In genomic region chrX:20139966-20140365, GRCh38 we compare ENCODE assay signal across 8 cellular contexts. TPM values are rescaled to one million over a fixed set of nuclear protein-coding genes. Genes with fewer than 3 reads are reported as not detected.
DNase-seq lines count a peak whose midpoint lies in the region; ATAC-seq and TF ChIP-seq lines count a peak whose summit lies in the region.

No MANE protein-coding gene starts in this region.

- peak overlapping the region; percentile 88 for H3K4me2 ChIP-seq in Karpas-422 (ENCODE audit: low read depth, low read length, poor library complexity, severe bottlenecking)

- H3K36me3 Mint-ChIP-seq in natural killer cell treated with Interleukin-12 subunit alpha and Interleukin-12 subunit beta and Interleukin-15 and Interleukin-18, amount 100 ng/mL, for 72 hours, result peaks cover 12% of the 10 kb centered on the region

- POLR2A ChIA-PET in BJ (lab: Charles Lee), result no interaction called here

- H3K9me3 Mint-ChIP-seq in natural killer cell treated with Interleukin-12 subunit alpha and Interleukin-12 subunit beta and Interleukin-15 and Interleukin-18, amount 100 ng/mL, for 72 hours, result no peaks in the 10 kb centered on the region

- no peaks in the 10 kb centered on the region for H3K27me3 Mint-ChIP-seq in natural killer cell treated with Interleukin-12 subunit alpha and Interleukin-12 subunit beta and Interleukin-15 and Interleukin-18, amount 100 ng/mL, for 72 hours

- TF ChIP-seq CTCF in BJ (IDR thresholded peaks at IDR 0.05; ENCODE audit: insufficient read depth, low read depth, low read length) (no peak), choroid plexus epithelial cell (conservative IDR thresholded peaks at IDR 0.05; ENCODE audit: low read depth, low read length) (no peak)

- peak overlapping the region; percentile 87 for H3K4me3 Mint-ChIP-seq in natural killer cell treated with Interleukin-12 subunit alpha and Interleukin-12 subunit beta and Interleukin-15 and Interleukin-18, amount 100 ng/mL, for 72 hours

- no peaks in the 10 kb centered on the region for H3K9me3 ChIP-seq in Karpas-422 (ENCODE audit: low read length)

- peaks cover 59% of the 10 kb centered on the region for H3K79me2 ChIP-seq in Karpas-422 (ENCODE audit: low read length)

- H3K27ac ChIP-seq in Karpas-422 (ENCODE audit: low read length), result 0 out of 2 replicates have a peak overlapping the region, but pooled peaks have one; percentile 8

- H3K4me3 ChIP-seq in BJ (ENCODE audit: low read depth, low read length), result peak overlapping the region; percentile 76
- peak overlapping the region; percentile 94 for H3K4me3 ChIP-seq in Karpas-422 (ENCODE audit: low read length)
- peak overlapping the region; percentile 76 for H3K4me3 ChIP-seq in choroid plexus epithelial cell (ENCODE audit: low read depth, low read length)

- DNase-seq in BJ (ENCODE audit: low read depth) (peak; percentile 39), Karpas-422 (no peak), choroid plexus epithelial cell (ENCODE audit: low read depth) (peak; percentile 26), SW 1271 (lab: John Stamatoyannopoulos, UW) (no peak), NCI-H2227 treated with DMSO at 0.1 percent for 48 hours (lab: John Stamatoyannopoulos, UW) (no peak)
- no peak for DNase-seq in natural killer cell treated with Interleukin-12 subunit alpha and Interleukin-12 subunit beta and Interleukin-15 and Interleukin-18, amount 100 ng/mL, for 72 hours (ENCODE audit: low spot score)

- H2AFZ ChIP-seq in Karpas-422 (ENCODE audit: low read length), result no peak overlapping the region

- H3K4me1 Mint-ChIP-seq in natural killer cell treated with Interleukin-12 subunit alpha and Interleukin-12 subunit beta and Interleukin-15 and Interleukin-18, amount 100 ng/mL, for 72 hours (ENCODE audit: low read depth in 2 of 2), result peaks cover 36% of the 10 kb centered on the region in 2 donors

- H3K9me2 ChIP-seq in Karpas-422 (replicated peaks; ENCODE audit: insufficient read depth, low read length), result no peaks in the 10 kb centered on the region

- CTCF ChIA-PET in BJ (lab: Yijun Ruan, JAX), result no interaction called here

- peak overlapping the region; percentile 94 for H3K9ac ChIP-seq in Karpas-422 (ENCODE audit: low read length)

- peaks cover 25% of the 10 kb centered on the region for H3K4me1 ChIP-seq in Karpas-422 (ENCODE audit: low read length)

- H3K27ac Mint-ChIP-seq in natural killer cell treated with Interleukin-12 subunit alpha and Interleukin-12 subunit beta and Interleukin-15 and Interleukin-18, amount 100 ng/mL, for 72 hours, result peak overlapping the region; percentile 77 to 89

- H3K27me3 ChIP-seq in BJ (ENCODE audit: control insufficient read depth, insufficient read depth, low read length) (no peaks in the 10 kb centered on the region), Karpas-422 (ENCODE audit: low read length) (no peaks in the 10 kb centered on the region)

- peaks cover 44% of the 10 kb centered on the region for H4K20me1 ChIP-seq in Karpas-422 (ENCODE audit: insufficient read depth, low read depth, low read length)

- no peaks in the 10 kb centered on the region for H3K36me3 ChIP-seq in BJ (ENCODE audit: control insufficient read depth, insufficient read depth, low read length)
- peaks cover 47% of the 10 kb centered on the region for H3K36me3 ChIP-seq in Karpas-422 (ENCODE audit: insufficient read depth, low read length)

- no peak for ATAC-seq in natural killer cell treated with Interleukin-12 subunit alpha and Interleukin-12 subunit beta and Interleukin-15 and Interleukin-18, amount 100 ng/mL, for 72 hours
- no peak for ATAC-seq in GM21619 (IDR thresholded peaks at IDR 0.05; ENCODE audit: unreplicated experiment)
- ATAC-seq in HG03354 (IDR thresholded peaks at IDR 0.05; ENCODE audit: poor library complexity, severe bottlenecking, unreplicated experiment), result no peak

RNA-seq across cellular contexts. Expression of gene EIF1AX, which starts 1.7 kb away (rescaled TPM):
- polyA plus RNA-seq in BJ (2011; rRNA removed), result 12.8 and 42.0 TPM in 2 replicates
- polyA minus RNA-seq in BJ (2011; rRNA and poly(A)+ RNA removed), result 6.3 and 7.3 TPM in 2 replicates
- 32.8 and 55.5 TPM in 2 replicates for total RNA-seq in Karpas-422 (2014; rRNA removed; shearing (Covaris generic); ENCODE audit: low replicate concordance)
- 100 to 1,000 TPM in 1 of 2 donors, 10 to 100 TPM in 1; 93.4 to 112 TPM for total RNA-seq in natural killer cell treated with Interleukin-12 subunit alpha and Interleukin-12 subunit beta and Interleukin-15 and Interleukin-18, amount 100 ng/mL, for 72 hours

RNA-seq across cellular contexts. Expression of gene MAP7D2, which starts 23.3 kb away (rescaled TPM):
- 0.18 and 0.21 TPM in 2 replicates for polyA plus RNA-seq in BJ (2011; rRNA removed)
- 0.05 and 0.15 TPM in 2 replicates for polyA minus RNA-seq in BJ (2011; rRNA and poly(A)+ RNA removed)
- 15.1 and 16.6 TPM in 2 replicates for total RNA-seq in Karpas-422 (2014; rRNA removed; shearing (Covaris generic); ENCODE audit: low replicate concordance)
- total RNA-seq in natural killer cell treated with Interleukin-12 subunit alpha and Interleukin-12 subunit beta and Interleukin-15 and Interleukin-18, amount 100 ng/mL, for 72 hours, result under 1 TPM; 0.17 TPM

Comparison
In these comparisons a context has a peak if more than half of its experiments do, and no peak if none do; other contexts are left out.
1. DNase-seq: peak in BJ (single experiment) and choroid plexus epithelial cell (single experiment); none in Karpas-422 (single experiment), natural killer cell treated with Interleukin-12 subunit alpha and Interleukin-12 subunit beta and Interleukin-15 and Interleukin-18, amount 100 ng/mL, for 72 hours (single experiment), SW 1271 (0 of 2) and NCI-H2227 treated with DMSO at 0.1 percent for 48 hours (single experiment).
2. RNA of gene MAP7D2, which starts 23.3 kb away (total RNA-seq): 15.1 to 16.6 TPM in Karpas-422; 0.17 TPM in natural killer cell treated with Interleukin-12 subunit alpha and Interleukin-12 subunit beta and Interleukin-15 and Interleukin-18, amount 100 ng/mL, for 72 hours; every median in the first group is over 10 times any median in the second.
3. Peak in every context shown above with its lines, with median percentiles within 50 percentile points of each other: H3K4me3 ChIP-seq.